Comparison of ENCODE assay signal across 8 cellular contexts in genomic region chr12:32273063-32273521, GRCh38.
DNase-seq lines count a peak whose midpoint lies in the region; ATAC-seq, FAIRE-seq and TF ChIP-seq lines count a peak whose summit lies in the region.

No MANE protein-coding gene starts in this region.

- peaks cover 2% of the 10 kb centered on the region for H3K36me3 Mint-ChIP-seq in astrocyte (ENCODE audit: low read depth, unreplicated experiment)

- H3K4me1 ChIP-seq in ACC112 (ENCODE audit: control insufficient read depth, insufficient read depth, low read length, unreplicated experiment) (peaks cover 28% of the 10 kb centered on the region), astrocyte (ENCODE audit: insufficient read depth, low read length) (peaks cover 22% of the 10 kb centered on the region)

- H3K9me3 Mint-ChIP-seq in astrocyte (ENCODE audit: unreplicated experiment) = no peaks in the 10 kb centered on the region

- H3K27me3 Mint-ChIP-seq in astrocyte (ENCODE audit: low read depth, unreplicated experiment) = no peaks in the 10 kb centered on the region

- TF ChIP-seq CTCF in astrocyte (IDR thresholded peaks at IDR 0.05; ENCODE audit: insufficient read depth, low read depth, low read length) = no peak

- no peak overlapping the region for H2AFZ ChIP-seq in ACC112 (ENCODE audit: low read length, unreplicated experiment)
- no peak overlapping the region for H2AFZ ChIP-seq in astrocyte (ENCODE audit: low read depth, low read length)

- no peak for FAIRE-seq in astrocyte (lab: Jason Lieb, UNC)

- no peak overlapping the region for H3K9ac ChIP-seq in astrocyte (ENCODE audit: low read length)

- H3K4me1 Mint-ChIP-seq in astrocyte (ENCODE audit: low read depth, unreplicated experiment) = peaks cover 22% of the 10 kb centered on the region

- no peaks in the 10 kb centered on the region for H3K9me3 ChIP-seq in astrocyte (ENCODE audit: insufficient read depth, low read depth, low read length)

- H3K4me3 Mint-ChIP-seq in astrocyte (ENCODE audit: unreplicated experiment) = no peak overlapping the region

- H3K27ac Mint-ChIP-seq in astrocyte (ENCODE audit: unreplicated experiment) = no peak overlapping the region

- peaks cover 10% of the 10 kb centered on the region for H4K20me1 ChIP-seq in astrocyte (ENCODE audit: insufficient read depth, low read length)

- H3K27me3 ChIP-seq in ACC112 (ENCODE audit: insufficient read depth, low read length) (no peaks in the 10 kb centered on the region), astrocyte (ENCODE audit: insufficient read depth, low read length) (no peaks in the 10 kb centered on the region)

- H3K79me2 ChIP-seq in ACC112 (ENCODE audit: control insufficient read depth, insufficient read depth, low read length, unreplicated experiment) = no peaks in the 10 kb centered on the region
- H3K79me2 ChIP-seq in astrocyte (ENCODE audit: insufficient read depth, low read length) = peaks cover 16% of the 10 kb centered on the region

- ATAC-seq in GM19025 (IDR thresholded peaks at IDR 0.05; ENCODE audit: low read depth, unreplicated experiment) = peak; percentile 56
- peak; percentile 50 for ATAC-seq in HG03097 (IDR thresholded peaks at IDR 0.05; ENCODE audit: low FRiP score, unreplicated experiment)

- DNase-seq in astrocyte (ENCODE audit: low read depth) (peak; percentile 34), NCI-H82 (lab: John Stamatoyannopoulos, UW) (no peak), NOMO-1 treated with dmso at 0.1 percent for 144 hours (lab: John Stamatoyannopoulos, UW; ENCODE audit: unreplicated experiment) (no peak), middle frontal gyrus (ENCODE audit: extremely low spot score, low spot score) (no peak), medulla oblongata (ENCODE audit: extremely low spot score) (no peak)

- H3K36me3 ChIP-seq in ACC112 (ENCODE audit: insufficient read depth, low read length) (no peaks in the 10 kb centered on the region), astrocyte (ENCODE audit: insufficient read depth, low read length) (no peaks in the 10 kb centered on the region)

- H3K27ac ChIP-seq in ACC112 (ENCODE audit: low read depth, low read length) = no peak overlapping the region
- H3K27ac ChIP-seq in astrocyte (ENCODE audit: low read depth, low read length) = no peak overlapping the region

- peak overlapping the region; percentile 15 for H3K4me2 ChIP-seq in astrocyte (ENCODE audit: low read length)

- H3K4me3 ChIP-seq in ACC112 (ENCODE audit: low read depth, low read length) (0 out of 2 replicates have a peak overlapping the region, but pooled peaks have one; percentile 2), astrocyte (ENCODE audit: insufficient read depth, low read depth, low read length) (no peak overlapping the region)
